Comparison of ENCODE assay signal across 2 cellular contexts in genomic region chr4:76246025-76246424, GRCh38.
TF ChIP-seq lines count a peak whose summit lies in the region.

No MANE protein-coding gene starts in this region.

TF ChIP-seq in GM12878, 131 proteins besides CTCF, POLR2A, EP300 and RAD21 (continues in another document):
- no peak for TF ChIP-seq TBL1XR1 (IDR thresholded peaks at IDR 0.05; ENCODE audit: low read depth, low read length)
- no peak for TF ChIP-seq SUPT20H (IDR thresholded peaks at IDR 0.05; ENCODE audit: borderline replicate concordance, control insufficient read depth, low read depth, low read length)
- TF ChIP-seq ETV6 (conservative IDR thresholded peaks at IDR 0.05 in 1 of 2, IDR thresholded peaks at IDR 0.05 in 1 of 2; ENCODE audit: borderline replicate concordance in 1 of 2, low read depth in 1 of 2) = no peak
- TF ChIP-seq GATAD2B (conservative IDR thresholded peaks at IDR 0.05; ENCODE audit: low read depth) = no peak
- no peak for TF ChIP-seq HSF1 (IDR thresholded peaks at IDR 0.05; ENCODE audit: low read depth, low read length)
- TF ChIP-seq CUX1 (IDR thresholded peaks at IDR 0.05; ENCODE audit: insufficient replicate concordance, low read depth, low read length) = no peak
- TF ChIP-seq RUNX3 (IDR thresholded peaks at IDR 0.05; ENCODE audit: low read length) = no peak
- no peak for TF ChIP-seq CHD2 (IDR thresholded peaks at IDR 0.05; ENCODE audit: borderline replicate concordance, low read depth, low read length)
- TF ChIP-seq PKNOX1 (IDR thresholded peaks at IDR 0.05) = no peak
- TF ChIP-seq IRF4 (IDR thresholded peaks at IDR 0.05; ENCODE audit: low read depth, low read length) = no peak
- no peak for TF ChIP-seq ZBTB33 (IDR thresholded peaks at IDR 0.05)
- TF ChIP-seq MLLT1 (IDR thresholded peaks at IDR 0.05) = no peak
- no peak for TF ChIP-seq BHLHE40 (IDR thresholded peaks at IDR 0.05; ENCODE audit: borderline replicate concordance in 1 of 2, low read depth in 2 of 2, low read length in 1 of 2)
- no peak for TF ChIP-seq SRF (IDR thresholded peaks at IDR 0.05; ENCODE audit: low read depth in 2 of 2, low read length in 2 of 2)

TF ChIP-seq in HepG2, 621 proteins besides CTCF, POLR2A, EP300 and RAD21:
- TF ChIP-seq IKZF1 (IDR thresholded peaks at IDR 0.05) (no peak), HOXA7 (CRISPR knock-in tag; IDR thresholded peaks at IDR 0.05) (no peak), SRSF4 (IDR thresholded peaks at IDR 0.05; ENCODE audit: low read depth, low read length, poor library complexity, severe bottlenecking) (no peak), ZNF367 (CRISPR knock-in tag; IDR thresholded peaks at IDR 0.05; ENCODE audit: borderline replicate concordance) (no peak), SMC3 (IDR thresholded peaks at IDR 0.05; ENCODE audit: low read length) (peak; percentile 43; the same call in 1 of the 2 replicates), RFX5 (IDR thresholded peaks at IDR 0.05; ENCODE audit: low read depth, low read length) (no peak), ZNF235 (CRISPR knock-in tag; IDR thresholded peaks at IDR 0.05; ENCODE audit: borderline replicate concordance) (no peak), CHD2 (IDR thresholded peaks at IDR 0.05; ENCODE audit: low read depth, low read length) (no peak), STAG1 (CRISPR knock-in tag; IDR thresholded peaks at IDR 0.05) (peak; percentile 15; the same call in 1 of the 2 replicates), PHB2 (IDR thresholded peaks at IDR 0.05; ENCODE audit: partially characterized antibody) (no peak), ZNF12 (CRISPR knock-in tag; IDR thresholded peaks at IDR 0.05) (no peak)
